In genomic region chr4:39490322-39490721, GRCh38 we compare ENCODE assay signal across 28 cellular contexts.
"Had no signal": no experiment of that assay in that cellular context is flagged by ENCODE, and none has a peak within 500 bp of the region (broad histone marks: within the 10 kb centered on the region; RNA-seq: fewer than 3 reads in every experiment).

No MANE protein-coding gene starts in this region.

- H3K36me3 ChIP-seq: colonic mucosa, esophagus muscularis mucosa, esophagus squamous epithelium, gastrocnemius medialis, gastroesophageal sphincter, heart left ventricle, heart right ventricle had no signal

- H3K27me3 ChIP-seq: colonic mucosa, dorsolateral prefrontal cortex, esophagus muscularis mucosa, esophagus squamous epithelium, foreskin keratinocyte, gastrocnemius medialis, gastroesophageal sphincter, heart left ventricle, heart right ventricle had no signal

- H3K27ac ChIP-seq: colonic mucosa, coronary artery, dorsolateral prefrontal cortex, epithelial cell of prostate, esophagus muscularis mucosa, esophagus squamous epithelium, foreskin keratinocyte, gastrocnemius medialis, gastroesophageal sphincter, heart left ventricle, heart right ventricle had no signal

- H3K27me3 Mint-ChIP-seq: dendritic cell treated with granulocyte-macrophage colony-stimulating factor and Interleukin-4, amounts not matched to agents 40 ng/mL and 50 ng/mL, for 4 days had no signal

- H3K4me3 ChIP-seq: colonic mucosa, coronary artery, dorsolateral prefrontal cortex, esophagus muscularis mucosa, esophagus squamous epithelium, gastrocnemius medialis, gastroesophageal sphincter, heart left ventricle, heart right ventricle had no signal

- ATAC-seq: effector memory CD8-positive, alpha-beta T cell; esophagus mucosa; foreskin keratinocyte; gastrocnemius medialis; gastroesophageal sphincter; heart left ventricle; heart right ventricle had no signal

- FAIRE-seq: colon, endometrium, endothelial cell of umbilical vein, frontal cortex had no signal

- H3K9me3 Mint-ChIP-seq: dendritic cell treated with granulocyte-macrophage colony-stimulating factor and Interleukin-4, amounts not matched to agents 40 ng/mL and 50 ng/mL, for 4 days; effector memory CD8-positive, alpha-beta T cell; endodermal cell had no signal

- H3K27ac Mint-ChIP-seq: dendritic cell treated with granulocyte-macrophage colony-stimulating factor and Interleukin-4, amounts not matched to agents 40 ng/mL and 50 ng/mL, for 4 days; effector memory CD8-positive, alpha-beta T cell; endodermal cell had no signal

- H3K4me1 Mint-ChIP-seq: endodermal cell had no signal

- H3K4me3 Mint-ChIP-seq: dendritic cell treated with granulocyte-macrophage colony-stimulating factor and Interleukin-4, amounts not matched to agents 40 ng/mL and 50 ng/mL, for 4 days; effector memory CD8-positive, alpha-beta T cell; endodermal cell had no signal

- H3K4me1 ChIP-seq: colonic mucosa, esophagus muscularis mucosa, gastrocnemius medialis, gastroesophageal sphincter, heart left ventricle had no signal

- DNase-seq: colonic mucosa; cortex of kidney; dermis blood vessel endothelial cell; dorsolateral prefrontal cortex; effector CD4-positive, alpha-beta T cell; effector CD8-positive, alpha-beta T cell; effector memory CD4-positive, alpha-beta T cell; effector memory CD8-positive, alpha-beta T cell; endodermal cell; erythroblast; esophagus squamous epithelium; foreskin fibroblast; foreskin keratinocyte; foreskin melanocyte; gastrocnemius medialis; glutamatergic neuron; heart left ventricle; heart right ventricle had no signal

- H3K9me3 ChIP-seq: colonic mucosa, esophagus muscularis mucosa, esophagus squamous epithelium, gastrocnemius medialis, gastroesophageal sphincter, heart left ventricle, heart right ventricle had no signal
